In the genomic region with DNA sequence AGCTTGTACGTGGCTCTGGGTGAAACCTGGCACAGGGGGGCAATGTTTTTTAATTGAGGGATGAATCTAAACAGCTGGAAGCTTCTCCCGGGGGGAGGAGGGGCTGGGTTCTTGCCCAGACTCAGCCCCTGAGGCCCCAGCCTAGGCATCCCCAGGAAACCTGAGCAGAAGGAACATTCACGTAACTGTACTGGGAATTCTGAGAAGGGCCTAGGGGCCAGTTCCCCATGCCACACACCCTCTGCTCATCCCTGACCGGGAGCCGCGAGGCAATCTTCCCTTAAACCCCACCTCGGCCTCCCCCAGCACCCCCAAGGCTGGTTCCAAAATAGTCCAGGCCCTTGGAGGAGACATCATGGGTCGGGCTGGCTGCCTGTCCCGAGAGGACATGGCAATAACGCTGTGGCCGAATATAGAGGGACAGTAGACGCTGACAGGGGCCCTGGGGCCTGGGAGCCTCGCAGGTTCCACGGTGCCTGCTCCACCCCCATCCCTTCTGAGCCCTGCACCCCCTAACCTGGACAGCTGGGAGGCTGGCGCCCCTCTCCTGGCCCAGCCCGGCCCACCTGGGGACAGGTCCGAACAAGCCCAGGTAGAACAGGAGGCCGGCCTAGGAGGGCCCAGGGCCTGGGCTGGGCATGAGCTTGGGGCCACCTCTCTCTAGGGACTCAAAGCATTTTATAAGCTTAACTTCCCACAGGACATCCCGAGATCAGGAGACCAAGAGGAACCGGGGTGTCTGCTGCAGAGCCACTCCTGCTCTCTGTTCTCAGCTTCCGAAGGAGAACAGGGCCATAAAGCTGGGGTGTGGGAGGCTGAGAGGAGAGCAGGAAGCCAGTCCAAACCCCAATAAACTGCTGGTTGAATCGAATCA, we compare ENCODE assay signal across 8 cellular contexts.
DNase-seq lines count a peak whose midpoint lies in the region; ATAC-seq, FAIRE-seq and TF ChIP-seq lines count a peak whose summit lies in the region.

No MANE protein-coding gene starts in this region.

- peak overlapping the region; percentile 1 for H3K14ac ChIP-seq in neuronal stem cell (ENCODE audit: low read length)

- POLR2A ChIA-PET in A549 (lab: Yijun Ruan, JAX), result interaction anchor here (0.9 to 18.7 kb wide), 6 partner anchors 14 to 97 kb away, joined by 4 to 648 read pairs (median 4); a partner anchor contains a TSS

- DNase-seq in A549 (ENCODE audit: low read depth in 1 of 2, low spot score in 1 of 2) (no peak), NCI-H460 (ENCODE audit: extremely low read depth, low read depth) (peak; percentile 72), epithelial cell of prostate (ENCODE audit: low read depth, low spot score) (no peak), neuronal stem cell (ENCODE audit: low spot score) (no peak), NK-92 (lab: John Stamatoyannopoulos, UW; ENCODE audit: unreplicated experiment) (no peak), HUDEP-2 (lab: John Stamatoyannopoulos, UW; ENCODE audit: unreplicated experiment in 76 of 76) (no peak)
- no peak for DNase-seq in stimulated activated CD4-positive, alpha-beta T cell treated with anti-CD3 and anti-CD28 coated beads, Interleukin-4, amount 100 ng/mL, for 24 hours

- no peaks in the 10 kb centered on the region for H3K9me3 ChIP-seq in A549
- H3K9me3 ChIP-seq in neuronal stem cell (replicated peaks in 1 of 2; ENCODE audit: control insufficient read depth in 2 of 2, insufficient read depth in 1 of 2, low read depth in 1 of 2, low read length in 2 of 2), result no peaks in the 10 kb centered on the region

- TF ChIP-seq RAD21 in A549 (conservative IDR thresholded peaks at IDR 0.05 in 1 of 2, IDR thresholded peaks at IDR 0.05 in 1 of 2), result no peak

- no peak overlapping the region for H2BK12ac ChIP-seq in neuronal stem cell (ENCODE audit: low read length)

- H3K4me1 ChIP-seq in A549, result peaks cover 77% of the 10 kb centered on the region
- peaks cover 17 to 33% of the 10 kb centered on the region in 2 donors for H3K4me1 ChIP-seq in neuronal stem cell (ENCODE audit: control insufficient read depth in 2 of 2, insufficient read depth in 1 of 2, low read depth in 1 of 2, low read length in 2 of 2)

- CTCF ChIA-PET in A549 (lab: Yijun Ruan, JAX), result interaction anchor here (0.6 to 28.2 kb wide), 58 partner anchors 9 to 467 kb away, joined by 3 to 1502 read pairs (median 4); a partner anchor contains a TSS

- H2AFZ ChIP-seq in neuronal stem cell (ENCODE audit: low read length), result peak overlapping the region; percentile 67

- H3K36me3 ChIP-seq in neuronal stem cell (replicated peaks in 1 of 2; ENCODE audit: control insufficient read depth in 2 of 2, insufficient read depth in 2 of 2, low read length in 2 of 2), result no peaks in the 10 kb centered on the region

- no peak for TF ChIP-seq POLR2A in A549 (IDR thresholded peaks at IDR 0.05; ENCODE audit: low read length)

- peak overlapping the region; percentile 49 for H4K8ac ChIP-seq in neuronal stem cell (ENCODE audit: low read depth, low read length)

- FAIRE-seq in A549 (lab: Jason Lieb, UNC), result no peak

- H3K9ac ChIP-seq in neuronal stem cell (ENCODE audit: low read depth, low read length, poor library complexity), result no peak overlapping the region

- WGBS in A549 (ENCODE audit: missing lambda C conversion rate), result 72% methylated on average over 17 of the region's 22 CpGs
- WGBS in neuronal stem cell (ENCODE audit: extremely low coverage in 2 of 2, insufficient read length in 2 of 2, insufficient replicate concordance in 1 of 2), 2 donors, result no CpG with 5 or more reads among the region's 22 CpGs

- H3K4me2 ChIP-seq in A549 (peak overlapping the region; percentile 71), neuronal stem cell (ENCODE audit: insufficient read depth, low read length, poor library complexity, severe bottlenecking) (no peak overlapping the region)

- no peak for TF ChIP-seq CTCF in A549 (IDR thresholded peaks at IDR 0.05)

- H3K27ac ChIP-seq in A549 (peak overlapping the region; percentile 93 to 98), epithelial cell of prostate (peak overlapping the region; percentile 93), neuronal stem cell (replicated peaks; ENCODE audit: low read length) (no peak overlapping the region)

- ATAC-seq in A549 (peak; percentile 17 to 38), GM19023 (IDR thresholded peaks at IDR 0.05; ENCODE audit: unreplicated experiment) (no peak)

- H2BK120ac ChIP-seq in neuronal stem cell (ENCODE audit: low read depth, low read length), result peak overlapping the region; percentile 34

- H4K91ac ChIP-seq in neuronal stem cell (ENCODE audit: low read depth, low read length, poor library complexity), result peak overlapping the region; percentile 16

- peak overlapping the region; percentile 10 for H3K23ac ChIP-seq in neuronal stem cell (ENCODE audit: low read depth, low read length, poor library complexity)

- H2BK15ac ChIP-seq in neuronal stem cell (ENCODE audit: low read length), result peak overlapping the region; percentile 95

- H3K4me3 ChIP-seq in A549, result no peak overlapping the region
- H3K4me3 ChIP-seq in neuronal stem cell (ENCODE audit: low read length in 2 of 2), result no peak overlapping the region

- peaks cover 0 to 2% (median 0%) of the 10 kb centered on the region in 3 experiments for H3K27me3 ChIP-seq in neuronal stem cell (ENCODE audit: control insufficient read depth in 3 of 3, insufficient read depth in 3 of 3, low read depth in 1 of 3, low read length in 3 of 3)

- peak overlapping the region; percentile 90 for H3K18ac ChIP-seq in neuronal stem cell (ENCODE audit: low read length)

- H3K4ac ChIP-seq in neuronal stem cell (ENCODE audit: low read length), result peak overlapping the region; percentile 78

- H2BK5ac ChIP-seq in neuronal stem cell (ENCODE audit: low read length), result peak overlapping the region; percentile 91

- H2AK5ac ChIP-seq in neuronal stem cell (ENCODE audit: low read depth, low read length), result peak overlapping the region; percentile 96

- no peak for TF ChIP-seq EP300 in A549 (IDR thresholded peaks at IDR 0.05)

- H3K79me1 ChIP-seq in neuronal stem cell (ENCODE audit: low read depth, low read length), result no peaks in the 10 kb centered on the region

TF ChIP-seq in A549, 52 proteins besides CTCF, POLR2A, EP300 and RAD21:
- TF ChIP-seq NPAS2 (CRISPR knock-in tag; IDR thresholded peaks at IDR 0.05; ENCODE audit: borderline replicate concordance), result 0 out of 2 replicates have a peak, but pooled peaks have one; percentile 3
- TF ChIP-seq HOXA7 (CRISPR knock-in tag; IDR thresholded peaks at IDR 0.05), result peak; percentile 48; the same call in 1 of the 2 replicates
- peak; percentile 39; the same call in 1 of the 2 replicates for TF ChIP-seq ZNF302 (CRISPR knock-in tag; IDR thresholded peaks at IDR 0.05)
- no peak; the same call in 1 of the 2 replicates for TF ChIP-seq HOXB13 (CRISPR knock-in tag; IDR thresholded peaks at IDR 0.05; ENCODE audit: low read depth)
- no peak for TF ChIP-seq NFE2L2 (conservative IDR thresholded peaks at IDR 0.05; ENCODE audit: low read length)
TF ChIP-seq in A549: peak in this region for 3.
